In genomic region chr17:1485311-1485747, GRCh38 we compare ENCODE assay signal across 1 cellular context.
TF ChIP-seq lines count a peak whose summit lies in the region.

No MANE protein-coding gene starts in this region.

TF ChIP-seq in HepG2, 621 proteins besides CTCF, POLR2A, EP300 and RAD21 (continued from another document and continues in another):
- TF ChIP-seq FIP1L1 (IDR thresholded peaks at IDR 0.05; ENCODE audit: borderline replicate concordance, insufficient read depth, low read depth, low read length) (no peak), NAIF1 (CRISPR knock-in tag; IDR thresholded peaks at IDR 0.05; ENCODE audit: borderline replicate concordance) (no peak), CBFB (CRISPR knock-in tag; IDR thresholded peaks at IDR 0.05) (no peak), ZNF225 (CRISPR knock-in tag; IDR thresholded peaks at IDR 0.05) (no peak), ZFX (CRISPR knock-in tag; IDR thresholded peaks at IDR 0.05; ENCODE audit: low read depth) (0 out of 2 replicates have a peak, but pooled peaks have one; percentile 9), ZNF589 (CRISPR knock-in tag; conservative IDR thresholded peaks at IDR 0.05) (no peak), NR2F6 (IDR thresholded peaks at IDR 0.05) (no peak), NR2F6 (CRISPR knock-in tag; IDR thresholded peaks at IDR 0.05) (0 out of 2 replicates have a peak, but pooled peaks have one; percentile 12), RARA (CRISPR knock-in tag; IDR thresholded peaks at IDR 0.05) (no peak), ZNF687 (CRISPR knock-in tag; IDR thresholded peaks at IDR 0.05) (peak; percentile 19; the same call in 1 of the 2 replicates), CSRNP2 (CRISPR knock-in tag; conservative IDR thresholded peaks at IDR 0.05; ENCODE audit: low read depth) (no peak), TEAD2 (CRISPR knock-in tag; IDR thresholded peaks at IDR 0.05) (no peak), ZNF431 (CRISPR knock-in tag; IDR thresholded peaks at IDR 0.05; ENCODE audit: borderline replicate concordance, low read depth) (no peak), ZMYM3 (CRISPR knock-in tag; IDR thresholded peaks at IDR 0.05) (no peak), ZNF350 (CRISPR knock-in tag; IDR thresholded peaks at IDR 0.05; ENCODE audit: borderline replicate concordance, low read depth) (no peak), ZSCAN20 (CRISPR knock-in tag; IDR thresholded peaks at IDR 0.05; ENCODE audit: borderline replicate concordance) (peak; percentile 24; the same call in 1 of the 2 replicates), REXO4 (CRISPR knock-in tag; IDR thresholded peaks at IDR 0.05; ENCODE audit: borderline replicate concordance) (no peak), U2AF1 (optimal IDR thresholded peaks at IDR 0.05; ENCODE audit: low read depth, low read length) (no peak), CHD4 (IDR thresholded peaks at IDR 0.05; ENCODE audit: borderline replicate concordance, low read length) (no peak), SCMH1 (CRISPR knock-in tag; IDR thresholded peaks at IDR 0.05; ENCODE audit: borderline replicate concordance) (no peak), GMEB1 (CRISPR knock-in tag; IDR thresholded peaks at IDR 0.05; ENCODE audit: borderline replicate concordance) (no peak), ZNF607 (CRISPR knock-in tag; IDR thresholded peaks at IDR 0.05; ENCODE audit: borderline replicate concordance) (no peak), ZNF530 (CRISPR knock-in tag; IDR thresholded peaks at IDR 0.05; ENCODE audit: low read depth) (no peak), PHF8 (CRISPR knock-in tag; IDR thresholded peaks at IDR 0.05) (0 out of 2 replicates have a peak, but pooled peaks have one; percentile 12), ZNF546 (CRISPR knock-in tag; conservative IDR thresholded peaks at IDR 0.05) (no peak), TOPORS (CRISPR knock-in tag; IDR thresholded peaks at IDR 0.05) (no peak), ATF7 (IDR thresholded peaks at IDR 0.05) (no peak), ATF7 (CRISPR knock-in tag; IDR thresholded peaks at IDR 0.05) (no peak), ZNF790 (CRISPR knock-in tag; IDR thresholded peaks at IDR 0.05; ENCODE audit: borderline replicate concordance) (no peak), ZNF282 (IDR thresholded peaks at IDR 0.05; ENCODE audit: partially characterized antibody) (no peak), BRCA1 (CRISPR knock-in tag; IDR thresholded peaks at IDR 0.05) (no peak), SRSF1 (optimal IDR thresholded peaks at IDR 0.05; ENCODE audit: low read depth, low read length) (peak; percentile 11), KDM3A (CRISPR knock-in tag; IDR thresholded peaks at IDR 0.05; ENCODE audit: low read depth) (0 out of 2 replicates have a peak, but pooled peaks have one; percentile 21), CHD2 (IDR thresholded peaks at IDR 0.05; ENCODE audit: low read depth, low read length) (no peak), ERF (CRISPR knock-in tag; IDR thresholded peaks at IDR 0.05) (no peak), ZNF672 (CRISPR knock-in tag; IDR thresholded peaks at IDR 0.05) (no peak), KDM5A (IDR thresholded peaks at IDR 0.05; ENCODE audit: borderline replicate concordance, low read length) (no peak), NRL (CRISPR knock-in tag; IDR thresholded peaks at IDR 0.05; ENCODE audit: borderline replicate concordance) (no peak), SAP130 (CRISPR knock-in tag; IDR thresholded peaks at IDR 0.05; ENCODE audit: low read depth) (peak; percentile 52; the same call in 1 of the 2 replicates), SP1 (IDR thresholded peaks at IDR 0.05) (no peak), SP1 (CRISPR knock-in tag; IDR thresholded peaks at IDR 0.05) (no peak), DMAP1 (CRISPR knock-in tag; IDR thresholded peaks at IDR 0.05) (no peak), CREB1 (IDR thresholded peaks at IDR 0.05) (no peak), CREB1 (CRISPR knock-in tag; IDR thresholded peaks at IDR 0.05) (no peak), MBNL3 (CRISPR knock-in tag; conservative IDR thresholded peaks at IDR 0.05) (no peak), ZNF713 (CRISPR knock-in tag; IDR thresholded peaks at IDR 0.05) (no peak), MTA1 (CRISPR knock-in tag; IDR thresholded peaks at IDR 0.05; ENCODE audit: borderline replicate concordance) (no peak), KAT2B (IDR thresholded peaks at IDR 0.05; ENCODE audit: borderline replicate concordance, low read depth, low read length) (no peak), ZBTB38 (CRISPR knock-in tag; IDR thresholded peaks at IDR 0.05) (peak; percentile 26; the same call in 1 of the 2 replicates), ZSCAN29 (CRISPR knock-in tag; conservative IDR thresholded peaks at IDR 0.05) (no peak)
- TF ChIP-seq, protein P1, sequence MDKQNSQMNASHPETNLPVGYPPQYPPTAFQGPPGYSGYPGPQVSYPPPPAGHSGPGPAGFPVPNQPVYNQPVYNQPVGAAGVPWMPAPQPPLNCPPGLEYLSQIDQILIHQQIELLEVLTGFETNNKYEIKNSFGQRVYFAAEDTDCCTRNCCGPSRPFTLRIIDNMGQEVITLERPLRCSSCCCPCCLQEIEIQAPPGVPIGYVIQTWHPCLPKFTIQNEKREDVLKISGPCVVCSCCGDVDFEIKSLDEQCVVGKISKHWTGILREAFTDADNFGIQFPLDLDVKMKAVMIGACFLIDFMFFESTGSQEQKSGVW (CRISPR knock-in tag; IDR thresholded peaks at IDR 0.05; ENCODE audit: borderline replicate concordance): no peak
- TF ChIP-seq, protein P2, sequence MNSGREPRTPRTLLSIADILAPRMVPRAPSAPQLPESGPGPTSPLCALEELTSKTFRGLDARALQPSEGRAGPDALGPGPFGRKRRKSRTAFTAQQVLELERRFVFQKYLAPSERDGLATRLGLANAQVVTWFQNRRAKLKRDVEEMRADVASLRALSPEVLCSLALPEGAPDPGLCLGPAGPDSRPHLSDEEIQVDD (CRISPR knock-in tag; IDR thresholded peaks at IDR 0.05; ENCODE audit: borderline replicate concordance): no peak
- TF ChIP-seq, protein P3, sequence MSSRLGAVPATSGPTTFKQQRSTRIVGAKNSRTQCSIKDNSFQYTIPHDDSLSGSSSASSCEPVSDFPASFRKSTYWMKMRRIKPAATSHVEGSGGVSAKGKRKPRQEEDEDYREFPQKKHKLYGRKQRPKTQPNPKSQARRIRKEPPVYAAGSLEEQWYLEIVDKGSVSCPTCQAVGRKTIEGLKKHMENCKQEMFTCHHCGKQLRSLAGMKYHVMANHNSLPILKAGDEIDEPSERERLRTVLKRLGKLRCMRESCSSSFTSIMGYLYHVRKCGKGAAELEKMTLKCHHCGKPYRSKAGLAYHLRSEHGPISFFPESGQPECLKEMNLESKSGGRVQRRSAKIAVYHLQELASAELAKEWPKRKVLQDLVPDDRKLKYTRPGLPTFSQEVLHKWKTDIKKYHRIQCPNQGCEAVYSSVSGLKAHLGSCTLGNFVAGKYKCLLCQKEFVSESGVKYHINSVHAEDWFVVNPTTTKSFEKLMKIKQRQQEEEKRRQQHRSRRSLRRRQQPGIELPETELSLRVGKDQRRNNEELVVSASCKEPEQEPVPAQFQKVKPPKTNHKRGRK (CRISPR knock-in tag; IDR thresholded peaks at IDR 0.05): no peak
- TF ChIP-seq, protein P4, sequence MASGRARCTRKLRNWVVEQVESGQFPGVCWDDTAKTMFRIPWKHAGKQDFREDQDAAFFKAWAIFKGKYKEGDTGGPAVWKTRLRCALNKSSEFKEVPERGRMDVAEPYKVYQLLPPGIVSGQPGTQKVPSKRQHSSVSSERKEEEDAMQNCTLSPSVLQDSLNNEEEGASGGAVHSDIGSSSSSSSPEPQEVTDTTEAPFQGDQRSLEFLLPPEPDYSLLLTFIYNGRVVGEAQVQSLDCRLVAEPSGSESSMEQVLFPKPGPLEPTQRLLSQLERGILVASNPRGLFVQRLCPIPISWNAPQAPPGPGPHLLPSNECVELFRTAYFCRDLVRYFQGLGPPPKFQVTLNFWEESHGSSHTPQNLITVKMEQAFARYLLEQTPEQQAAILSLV (CRISPR knock-in tag; IDR thresholded peaks at IDR 0.05; ENCODE audit: borderline replicate concordance): peak; percentile 22; the same call in 1 of the 2 replicates
- TF ChIP-seq, protein P5, sequence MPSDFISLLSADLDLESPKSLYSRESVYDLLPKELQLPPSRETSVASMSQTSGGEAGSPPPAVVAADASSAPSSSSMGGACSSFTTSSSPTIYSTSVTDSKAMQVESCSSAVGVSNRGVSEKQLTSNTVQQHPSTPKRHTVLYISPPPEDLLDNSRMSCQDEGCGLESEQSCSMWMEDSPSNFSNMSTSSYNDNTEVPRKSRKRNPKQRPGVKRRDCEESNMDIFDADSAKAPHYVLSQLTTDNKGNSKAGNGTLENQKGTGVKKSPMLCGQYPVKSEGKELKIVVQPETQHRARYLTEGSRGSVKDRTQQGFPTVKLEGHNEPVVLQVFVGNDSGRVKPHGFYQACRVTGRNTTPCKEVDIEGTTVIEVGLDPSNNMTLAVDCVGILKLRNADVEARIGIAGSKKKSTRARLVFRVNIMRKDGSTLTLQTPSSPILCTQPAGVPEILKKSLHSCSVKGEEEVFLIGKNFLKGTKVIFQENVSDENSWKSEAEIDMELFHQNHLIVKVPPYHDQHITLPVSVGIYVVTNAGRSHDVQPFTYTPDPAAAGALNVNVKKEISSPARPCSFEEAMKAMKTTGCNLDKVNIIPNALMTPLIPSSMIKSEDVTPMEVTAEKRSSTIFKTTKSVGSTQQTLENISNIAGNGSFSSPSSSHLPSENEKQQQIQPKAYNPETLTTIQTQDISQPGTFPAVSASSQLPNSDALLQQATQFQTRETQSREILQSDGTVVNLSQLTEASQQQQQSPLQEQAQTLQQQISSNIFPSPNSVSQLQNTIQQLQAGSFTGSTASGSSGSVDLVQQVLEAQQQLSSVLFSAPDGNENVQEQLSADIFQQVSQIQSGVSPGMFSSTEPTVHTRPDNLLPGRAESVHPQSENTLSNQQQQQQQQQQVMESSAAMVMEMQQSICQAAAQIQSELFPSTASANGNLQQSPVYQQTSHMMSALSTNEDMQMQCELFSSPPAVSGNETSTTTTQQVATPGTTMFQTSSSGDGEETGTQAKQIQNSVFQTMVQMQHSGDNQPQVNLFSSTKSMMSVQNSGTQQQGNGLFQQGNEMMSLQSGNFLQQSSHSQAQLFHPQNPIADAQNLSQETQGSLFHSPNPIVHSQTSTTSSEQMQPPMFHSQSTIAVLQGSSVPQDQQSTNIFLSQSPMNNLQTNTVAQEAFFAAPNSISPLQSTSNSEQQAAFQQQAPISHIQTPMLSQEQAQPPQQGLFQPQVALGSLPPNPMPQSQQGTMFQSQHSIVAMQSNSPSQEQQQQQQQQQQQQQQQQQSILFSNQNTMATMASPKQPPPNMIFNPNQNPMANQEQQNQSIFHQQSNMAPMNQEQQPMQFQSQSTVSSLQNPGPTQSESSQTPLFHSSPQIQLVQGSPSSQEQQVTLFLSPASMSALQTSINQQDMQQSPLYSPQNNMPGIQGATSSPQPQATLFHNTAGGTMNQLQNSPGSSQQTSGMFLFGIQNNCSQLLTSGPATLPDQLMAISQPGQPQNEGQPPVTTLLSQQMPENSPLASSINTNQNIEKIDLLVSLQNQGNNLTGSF (CRISPR knock-in tag; IDR thresholded peaks at IDR 0.05): no peak
